Comparison of ENCODE assay signal across 1 cellular context in genomic region chr1:50985094-50985493, GRCh38.
TF ChIP-seq lines count a peak whose summit lies in the region.

No MANE protein-coding gene starts in this region.

TF ChIP-seq in K562, 482 proteins besides CTCF, POLR2A, EP300 and RAD21:
- TF ChIP-seq PBX2 (CRISPR knock-in tag; IDR thresholded peaks at IDR 0.05; ENCODE audit: low read depth) (no peak), PBX2 (tag; conservative IDR thresholded peaks at IDR 0.05; ENCODE audit: low read depth) (0 out of 2 replicates have a peak, but pooled peaks have one; percentile 26), ATF6 (CRISPR knock-in tag; IDR thresholded peaks at IDR 0.05) (no peak), MEIS2 (IDR thresholded peaks at IDR 0.05; ENCODE audit: partially characterized antibody) (peak; percentile 35), TCF15 (CRISPR knock-in tag; IDR thresholded peaks at IDR 0.05) (no peak), SRF (CRISPR knock-in tag; IDR thresholded peaks at IDR 0.05) (peak in 1 of 2 experiments; percentile 55; a peak in 1 of 4 replicates)
